17 cellular contexts compared by ENCODE assay signal in the genomic region with DNA sequence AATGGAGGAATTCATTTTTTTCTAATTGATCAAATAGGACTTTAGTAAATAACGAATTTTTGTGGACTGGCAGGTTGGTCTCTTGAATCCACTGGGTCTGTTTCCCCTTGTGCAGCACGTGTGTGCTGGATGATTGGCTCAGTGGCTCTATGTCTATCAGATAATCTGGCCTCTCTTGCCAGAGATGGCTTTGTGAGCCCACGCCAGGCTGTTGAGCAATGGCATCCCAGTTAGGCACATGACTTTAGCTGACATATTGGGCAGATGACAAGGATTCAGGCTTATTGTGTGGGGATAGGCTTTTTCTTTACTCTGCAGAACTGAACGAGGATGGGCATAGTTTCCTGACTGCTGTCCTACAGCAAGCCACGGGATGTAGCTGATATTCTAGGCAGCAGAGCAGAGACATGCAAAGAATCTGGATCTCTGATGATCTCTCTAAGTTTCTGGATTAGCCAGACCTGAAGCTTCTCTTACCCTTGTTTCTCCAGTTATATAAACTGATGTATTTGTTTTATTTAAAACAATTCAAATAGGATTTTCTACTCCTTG.
A peak's percentile ranks its signal among the peaks of the same experiment; 100 is the strongest.
DNase-seq lines count a peak whose midpoint lies in the region; ATAC-seq, FAIRE-seq and TF ChIP-seq lines count a peak whose summit lies in the region.
"Had no signal": no experiment of that assay in that cellular context is flagged by ENCODE, and none has a peak within 500 bp of the region (broad histone marks: within the 10 kb centered on the region; RNA-seq: fewer than 3 reads in every experiment).

No MANE protein-coding gene starts in this region.

- H2AFZ ChIP-seq in smooth muscle cell (ENCODE audit: low read depth): no peak overlapping the region
- H2AFZ ChIP-seq: neural progenitor cell had no signal

- intact Hi-C loops in left cardiac atrium (cut with DNase I): no loop called here

- H3K9ac ChIP-seq in smooth muscle cell (ENCODE audit: low read depth): no peak overlapping the region
- H3K9ac ChIP-seq: neural progenitor cell had no signal

- peak overlapping the region; percentile 24 for H3K4me2 ChIP-seq in smooth muscle cell
- H3K4me2 ChIP-seq: neural progenitor cell had no signal

- H3K36me3 ChIP-seq in smooth muscle cell (ENCODE audit: low read depth): no peaks in the 10 kb centered on the region
- H3K36me3 ChIP-seq: neural progenitor cell, sigmoid colon, vagina had no signal

- no peaks in the 10 kb centered on the region for H3K9me3 ChIP-seq in smooth muscle cell (replicated peaks; ENCODE audit: low read depth)
- H3K9me3 ChIP-seq: sigmoid colon, vagina had no signal

- H3K27ac ChIP-seq in smooth muscle cell (ENCODE audit: low read depth): peak overlapping the region; percentile 62
- H3K27ac ChIP-seq: neural progenitor cell, vagina had no signal

- DNase-seq in HCEC 1CT (peak; percentile 52), SK-MEL-5 (ENCODE audit: low read depth, low spot score) (peak; percentile 73), left cardiac atrium (peak; percentile 23), smooth muscle cell (lab: John Stamatoyannopoulos, UW; ENCODE audit: unreplicated experiment) (no peak), HT-29 (ENCODE audit: low spot score) (no peak), NCI-H2227 (lab: John Stamatoyannopoulos, UW; ENCODE audit: unreplicated experiment) (no peak), RCC 7860 (ENCODE audit: low spot score) (no peak)
- DNase-seq: CD4-positive, alpha-beta memory T cell; dorsolateral prefrontal cortex; mesendoderm; NCI-H1048; NCI-H2107; sigmoid colon had no signal

- peaks cover 9% of the 10 kb centered on the region for H3F3A ChIP-seq in smooth muscle cell (ENCODE audit: low read depth)

- TF ChIP-seq CTCF in smooth muscle cell (IDR thresholded peaks at IDR 0.05; ENCODE audit: borderline replicate concordance, insufficient read depth, poor library complexity, severe bottlenecking): no peak

- H4K20me1 ChIP-seq in smooth muscle cell (ENCODE audit: low read depth): no peaks in the 10 kb centered on the region

- in situ Hi-C loops in SK-MEL-5 (cut with HindIII; ENCODE audit: low pct_unique_long_range_greater_than_20kb, low sequenced_read_pairs): no loop called here

- 39% methylated on average over 5 of the region's 5 CpGs for WGBS in smooth muscle cell (ENCODE audit: low lambda C conversion rate)

- no peak overlapping the region for H3K4me3 ChIP-seq in smooth muscle cell
- H3K4me3 ChIP-seq: dorsolateral prefrontal cortex, neural progenitor cell, sigmoid colon, vagina had no signal

- peak; percentile 47 to 74 for ATAC-seq in left cardiac atrium
- ATAC-seq: stimulated activated memory B cell treated with anti-CD40 and anti-IgM and Interleukin-4, amounts not matched to agents 10 μg/mL and 1 μg/mL and 100 μg/mL, for 72 hours had no signal

- FAIRE-seq in RCC 7860 (lab: Jason Lieb, UNC): no peak
- FAIRE-seq: GM12891 had no signal

- H3K4me1 ChIP-seq in smooth muscle cell (ENCODE audit: low read depth): peaks cover 40% of the 10 kb centered on the region

- H3K79me2 ChIP-seq in smooth muscle cell (ENCODE audit: low read depth): peaks cover 59% of the 10 kb centered on the region

- no peaks in the 10 kb centered on the region for H3K27me3 ChIP-seq in smooth muscle cell (ENCODE audit: low read depth)
- H3K27me3 ChIP-seq: neural progenitor cell, sigmoid colon, vagina had no signal

Comparison
In these comparisons a context has a peak if more than half of its experiments do, and no peak if none do; other contexts are left out.
1. DNase-seq: peak in HCEC 1CT (single experiment), SK-MEL-5 (single experiment) and left cardiac atrium (single experiment); none in smooth muscle cell (single experiment), HT-29 (single experiment), NCI-H2227 (single experiment) and RCC 7860 (single experiment).